In genomic region chr1:236010443-236010842, GRCh38 we compare ENCODE assay signal across 16 cellular contexts. TPM values are rescaled to one million over a fixed set of nuclear protein-coding genes. Genes with fewer than 3 reads are reported as not detected.
DNase-seq lines count a peak whose midpoint lies in the region; TF ChIP-seq lines count a peak whose summit lies in the region.
"Had no signal": no experiment of that assay in that cellular context is flagged by ENCODE, and none has a peak within 500 bp of the region (broad histone marks: within the 10 kb centered on the region; RNA-seq: fewer than 3 reads in every experiment).

No MANE protein-coding gene starts in this region.

- H3K9me3 Mint-ChIP-seq in nephron, result no peaks in the 10 kb centered on the region
- H3K9me3 Mint-ChIP-seq: IgD-negative memory B cell had no signal

- no peak overlapping the region for H3K4me3 Mint-ChIP-seq in nephron
- H3K4me3 Mint-ChIP-seq: activated CD8-positive, alpha-beta T cell treated with anti-CD3 and anti-CD28 coated beads, Interleukin-2, amount 10 ng/mL, durations not matched to agents 7 days and 5 days; IgD-negative memory B cell had no signal

- H3K27ac ChIP-seq in adrenal gland (peak overlapping the region in 3 of 5 donors; percentile 24 to 90 (median 39)), fibroblast of lung (ENCODE audit: insufficient read depth, low read length) (peak overlapping the region; percentile 18), tibial nerve (peak overlapping the region; percentile 71 to 91 (median 82))
- H3K27ac ChIP-seq: C4-2B had no signal

- peaks cover 17% of the 10 kb centered on the region for H3K4me1 Mint-ChIP-seq in nephron
- H3K4me1 Mint-ChIP-seq: IgD-negative memory B cell had no signal

- no peak overlapping the region for H2AFZ ChIP-seq in fibroblast of lung (ENCODE audit: low read length)

- no peaks in the 10 kb centered on the region for H3K27me3 Mint-ChIP-seq in nephron (ENCODE audit: low read depth)

- DNase-seq in adrenal gland, result no peak
- peak in 1 of 2 donors; percentile 46 for DNase-seq in fibroblast of lung (ENCODE audit: low read depth in 2 of 2)
- DNase-seq in tibial nerve (ENCODE audit: low spot score in 2 of 2), result no peak
- no peak for DNase-seq in activated CD4-positive, alpha-beta T cell treated with anti-CD3 and anti-CD28 coated beads for 48 hours
- no peak for DNase-seq in anterior cingulate cortex (lab: John Stamatoyannopoulos, UW)
- no peak for DNase-seq in NOMO-1 treated with DMSO at 0.1 percent for 48 hours (lab: John Stamatoyannopoulos, UW; ENCODE audit: unreplicated experiment)
- no peak for DNase-seq in cerebellar cortex (ENCODE audit: low spot score)
- DNase-seq: activated CD8-positive, alpha-beta T cell treated with anti-CD3 and anti-CD28 coated beads, Interleukin-2, amount 10 ng/mL, durations not matched to agents 7 days and 5 days; activated gamma-delta T cell treated with Interleukin-2 at 50 U/mL for 16 hours; DMS79; effector memory CD4-positive, alpha-beta T cell; GOT3; NCI-H1092 treated with DMSO at 0.1 percent for 48 hours had no signal

- H3K27ac Mint-ChIP-seq in nephron, result peak overlapping the region; percentile 73 to 94 (median 87)
- H3K27ac Mint-ChIP-seq: activated CD8-positive, alpha-beta T cell treated with anti-CD3 and anti-CD28 coated beads, Interleukin-2, amount 10 ng/mL, durations not matched to agents 7 days and 5 days; IgD-negative memory B cell had no signal

- H3K79me2 ChIP-seq in fibroblast of lung (ENCODE audit: control insufficient read depth, insufficient read depth, low read length), result no peaks in the 10 kb centered on the region

- TF ChIP-seq POLR2A in adrenal gland (IDR thresholded peaks at IDR 0.05) (no peak), tibial nerve (IDR thresholded peaks at IDR 0.05) (no peak)

- 78 to 88% (median 83%) methylated on average over 7 of the region's 7 CpGs for whole genome bisulfite sequencing in adrenal gland, 4 donors
- WGBS in tibial nerve, 2 donors, result 70 to 81% methylated on average over 7 of the region's 7 CpGs

- no peaks in the 10 kb centered on the region for H3K4me1 ChIP-seq in adrenal gland (replicated peaks in 1 of 2)
- peaks cover 10% of the 10 kb centered on the region for H3K4me1 ChIP-seq in fibroblast of lung (ENCODE audit: control insufficient read depth, extremely low read depth, insufficient read depth, low read length)
- H3K4me1 ChIP-seq in tibial nerve, result peaks cover 0 to 58% (median 23%) of the 10 kb centered on the region in 4 donors

- H3K4me3 ChIP-seq in adrenal gland (no peak overlapping the region), fibroblast of lung (replicated peaks in 1 of 4; ENCODE audit: control extremely low read depth in 1 of 4, insufficient read depth in 1 of 4, low read depth in 3 of 4, low read length in 4 of 4) (no peak overlapping the region), tibial nerve (no peak overlapping the region)

- H3K9me3 ChIP-seq in adrenal gland (replicated peaks in 1 of 3) (no peaks in the 10 kb centered on the region), fibroblast of lung (ENCODE audit: control insufficient read depth, insufficient read depth, low read depth, low read length) (no peaks in the 10 kb centered on the region), tibial nerve (no peaks in the 10 kb centered on the region)

- H3K36me3 ChIP-seq in adrenal gland (replicated peaks in 1 of 2), result peaks cover 0 to 8% of the 10 kb centered on the region in 2 donors
- H3K36me3 ChIP-seq in fibroblast of lung (ENCODE audit: control insufficient read depth, insufficient read depth, low read length), result peaks cover 6% of the 10 kb centered on the region
- H3K36me3 ChIP-seq in tibial nerve, result peaks cover 0 to 80% (median 5%) of the 10 kb centered on the region in 3 donors

- intact Hi-C loops in adrenal gland (cut with DNase I), result no loop called here

- TF ChIP-seq EP300 in tibial nerve (IDR thresholded peaks at IDR 0.05), result no peak

- H3K4me2 ChIP-seq in fibroblast of lung (ENCODE audit: extremely low read depth, insufficient read depth, low read length), result no peak overlapping the region

- no peaks in the 10 kb centered on the region for H4K20me1 ChIP-seq in fibroblast of lung (ENCODE audit: control insufficient read depth, extremely low read depth, insufficient read depth, low read length)

- TF ChIP-seq CTCF in adrenal gland (IDR thresholded peaks at IDR 0.05), result no peak
- TF ChIP-seq CTCF in fibroblast of lung (conservative IDR thresholded peaks at IDR 0.05 in 1 of 2, IDR thresholded peaks at IDR 0.05 in 1 of 2; ENCODE audit: low read depth in 1 of 2, low read length in 2 of 2), result no peak
- no peak for TF ChIP-seq CTCF in nephron (IDR thresholded peaks at IDR 0.05; ENCODE audit: unreplicated experiment in 3 of 3)
- TF ChIP-seq CTCF in tibial nerve (IDR thresholded peaks at IDR 0.05), result no peak

- no peak overlapping the region for H3K9ac ChIP-seq in fibroblast of lung (ENCODE audit: insufficient read depth, low read length)

- no peaks in the 10 kb centered on the region for H3K27me3 ChIP-seq in adrenal gland
- no peaks in the 10 kb centered on the region for H3K27me3 ChIP-seq in fibroblast of lung (ENCODE audit: control insufficient read depth, insufficient read depth, low read length)
- H3K27me3 ChIP-seq in tibial nerve, result no peaks in the 10 kb centered on the region

- H3K36me3 Mint-ChIP-seq in nephron (ENCODE audit: low read depth), result peaks cover 65% of the 10 kb centered on the region
- H3K36me3 Mint-ChIP-seq: IgD-negative memory B cell had no signal

RNA-seq across cellular contexts. Expression of gene NID1, which starts 54.4 kb away (rescaled TPM):
- total RNA-seq in adrenal gland (100 to 1,000 TPM in 5 of 8 donors, 10 to 100 TPM in 3; 71.2 to 216 (median 112) TPM), fibroblast of lung (29.1 and 29.3 TPM in 2 replicates), tibial nerve (100 to 1,000 TPM; 192 to 321 (median 215) TPM)
- polyA plus RNA-seq in adrenal gland (10 to 100 TPM; 26.0 to 61.1 (median 32.2) TPM), fibroblast of lung (53.4 and 152 TPM in 2 replicates)
- polyA plus RNA-seq in fibroblast of lung (2012), result 45.1 and 163 TPM in 2 replicates
- polyA minus RNA-seq in fibroblast of lung (ENCODE audit: low replicate concordance), result 122 and 241 TPM in 2 replicates
- polyA plus RNA-seq: IgD-negative memory B cell had no signal

Comparison
In these comparisons a context has a peak if more than half of its experiments do, and no peak if none do; other contexts are left out.
1. H3K27ac ChIP-seq: peak in every context shown above with its lines; median percentile 82 in tibial nerve; 39 in adrenal gland; 18 in fibroblast of lung.